Comparison of ENCODE assay signal across 8 cellular contexts in genomic region chr11:83156996-83157754, GRCh38. TPM values are rescaled to one million over a fixed set of nuclear protein-coding genes. Genes with fewer than 3 reads are reported as not detected.
DNase-seq lines count a peak whose midpoint lies in the region; ATAC-seq, FAIRE-seq and TF ChIP-seq lines count a peak whose summit lies in the region.

Gene PCF11 (plus strand): TSS chr11:83157131. CDS start chr11:83157440, 309 bp downstream.

- TF ChIP-seq POLR2A in GM12892 (IDR thresholded peaks at IDR 0.05; ENCODE audit: low read depth, low read length): peak; percentile 97
- peak; percentile 90 to 99 (median 99) for TF ChIP-seq POLR2A in upper lobe of left lung (IDR thresholded peaks at IDR 0.05)

- no peaks in the 10 kb centered on the region for H3K27me3 ChIP-seq in upper lobe of left lung

- no peak for FAIRE-seq in GM12892 (lab: Jason Lieb, UNC)

- ATAC-seq in HG02571 (IDR thresholded peaks at IDR 0.05; ENCODE audit: unreplicated experiment): peak; percentile 8
- peak; percentile 47 to 97 for ATAC-seq in upper lobe of left lung (ENCODE audit: low FRiP score in 2 of 2)

- peaks cover 0 to 5% (median 0%) of the 10 kb centered on the region in 4 donors for H3K36me3 ChIP-seq in upper lobe of left lung

- no peaks in the 10 kb centered on the region for H3K9me3 ChIP-seq in upper lobe of left lung

- peaks cover 21 to 38% (median 24%) of the 10 kb centered on the region in 4 donors for H3K4me1 ChIP-seq in upper lobe of left lung

- H3K27ac ChIP-seq in upper lobe of left lung: peak within 1 kb of the TSS; percentile 99 to 100 (median 100)

- TF ChIP-seq CTCF in upper lobe of left lung (IDR thresholded peaks at IDR 0.05) (peak in 1 of 6 experiments; percentile 6), GM10266 (IDR thresholded peaks at IDR 0.05; ENCODE audit: control insufficient read depth, insufficient read depth, low read depth, missing control alignments) (no peak)

- H3K4me3 ChIP-seq in upper lobe of left lung: peak within 1 kb of the TSS; percentile 72 to 90 (median 90)

- TF ChIP-seq EP300 in upper lobe of left lung (IDR thresholded peaks at IDR 0.05): peak in 1 of 4 donors; percentile 79

- DNase-seq in GM12892 (ENCODE audit: insufficient read length) (no peak), RPMI7951 (ENCODE audit: low read depth) (no peak), dermis microvascular lymphatic vessel endothelial cell (ENCODE audit: low read depth in 2 of 2) (no peak), mesenteric fat pad (ENCODE audit: low spot score) (no peak), upper lobe of left lung (peak in 1 of 2 donors; percentile 98), GF-D8 (lab: John Stamatoyannopoulos, UW) (no peak), GM10266 (ENCODE audit: extremely low spot score) (no peak)

- 1% methylated on average over 30 to 45 of the region's 60 CpGs for WGBS in upper lobe of left lung, 2 donors

RNA-seq across cellular contexts. Expression of gene PCF11, which starts in this region (rescaled TPM):
- 42.9 TPM for polyA plus RNA-seq in GM12892 (2012; ENCODE audit: missing spikeins)
- 16.6 and 18.9 TPM in 2 replicates for total RNA-seq in RPMI7951 (2014; rRNA removed; shearing (Covaris generic))
- total RNA-seq in dermis microvascular lymphatic vessel endothelial cell: 25.3 and 25.4 TPM in 2 replicates
- 51.7 TPM for total RNA-seq in mesenteric fat pad
- total RNA-seq in upper lobe of left lung: 100 to 1,000 TPM in 2 of 6 donors, 10 to 100 TPM in 4; 51.2 to 117 (median 58.5) TPM
